ENCODE assay signal across 10 cellular contexts in genomic region chr3:177602601-177603136, GRCh38.
DNase-seq lines count a peak whose midpoint lies in the region; ATAC-seq and TF ChIP-seq lines count a peak whose summit lies in the region.
"Had no signal": no experiment of that assay in that cellular context is flagged by ENCODE, and none has a peak within 500 bp of the region (broad histone marks: within the 10 kb centered on the region; RNA-seq: fewer than 3 reads in every experiment).

No MANE protein-coding gene starts in this region.

- TF ChIP-seq CTCF in heart left ventricle (IDR thresholded peaks at IDR 0.05) (no peak), right atrium auricular region (IDR thresholded peaks at IDR 0.05) (no peak), esophagus muscularis mucosa (IDR thresholded peaks at IDR 0.05) (no peak), upper lobe of right lung (IDR thresholded peaks at IDR 0.05) (no peak)

- intact Hi-C loops in heart left ventricle (cut with DNase I) = loop anchor here in 1 of 10 donors (10.0 kb wide), 1 partner anchor 238 kb away; no protein-coding TSS in a partner anchor
- intact Hi-C loops in esophagus muscularis mucosa (cut with DNase I) = no loop called here
- intact Hi-C loops in upper lobe of right lung (cut with DNase I) = no loop called here
- intact Hi-C loops in activated T-helper 2 cell treated with anti-CD3 and anti-CD28 coated beads, Interferon-gamma antibody, Interleukin-2, Interleukin-4, amounts not matched to agents 10 μg/mL and 5 μg/mL and 100 μg/mL, durations not matched to agents 14 hours and 24 hours and 36 hours (cut with micrococcal nuclease) = no loop called here

- no peaks in the 10 kb centered on the region for H3K27me3 Mint-ChIP-seq in activated T-helper 2 cell treated with anti-CD3 and anti-CD28 coated beads, Interferon-gamma antibody, Interleukin-2, Interleukin-4, amounts not matched to agents 10 μg/mL and 5 μg/mL and 100 μg/mL, durations not matched to agents 14 hours and 24 hours and 36 hours (ENCODE audit: low read depth)

- no peak overlapping the region for H3K4me3 Mint-ChIP-seq in activated T-helper 2 cell treated with anti-CD3 and anti-CD28 coated beads, Interferon-gamma antibody, Interleukin-2, Interleukin-4, amounts not matched to agents 10 μg/mL and 5 μg/mL and 100 μg/mL, durations not matched to agents 14 hours and 24 hours and 36 hours (ENCODE audit: low read depth)

- peaks cover 0 to 6% (median 0%) of the 10 kb centered on the region in 12 donors for H3K9me3 ChIP-seq in heart left ventricle
- peaks cover 0 to 5% of the 10 kb centered on the region in 2 donors for H3K9me3 ChIP-seq in right atrium auricular region
- H3K9me3 ChIP-seq in esophagus muscularis mucosa = no peaks in the 10 kb centered on the region
- no peaks in the 10 kb centered on the region for H3K9me3 ChIP-seq in upper lobe of right lung

- peaks cover 8% of the 10 kb centered on the region for H3K9me3 Mint-ChIP-seq in activated T-helper 2 cell treated with anti-CD3 and anti-CD28 coated beads, Interferon-gamma antibody, Interleukin-2, Interleukin-4, amounts not matched to agents 10 μg/mL and 5 μg/mL and 100 μg/mL, durations not matched to agents 14 hours and 24 hours and 36 hours

- peaks cover 4% of the 10 kb centered on the region for H3K36me3 Mint-ChIP-seq in activated T-helper 2 cell treated with anti-CD3 and anti-CD28 coated beads, Interferon-gamma antibody, Interleukin-2, Interleukin-4, amounts not matched to agents 10 μg/mL and 5 μg/mL and 100 μg/mL, durations not matched to agents 14 hours and 24 hours and 36 hours (ENCODE audit: low read depth)

- H3K27ac Mint-ChIP-seq in activated T-helper 2 cell treated with anti-CD3 and anti-CD28 coated beads, Interferon-gamma antibody, Interleukin-2, Interleukin-4, amounts not matched to agents 10 μg/mL and 5 μg/mL and 100 μg/mL, durations not matched to agents 14 hours and 24 hours and 36 hours = no peak overlapping the region

- DNase-seq in heart left ventricle (no peak), right atrium auricular region (ENCODE audit: low spot score) (no peak), NCI-H446 (lab: John Stamatoyannopoulos, UW) (peak; percentile 14 to 65), esophagus muscularis mucosa (ENCODE audit: extremely low spot score) (no peak), upper lobe of right lung (no peak), occipital lobe (lab: John Stamatoyannopoulos, UW) (no peak), NK-92 (lab: John Stamatoyannopoulos, UW; ENCODE audit: unreplicated experiment) (no peak)
- no peak for DNase-seq in activated T-helper 2 cell treated with anti-CD3 and anti-CD28 coated beads, Interferon-gamma antibody, Interleukin-2, Interleukin-4, amounts not matched to agents 10 μg/mL and 5 μg/mL and 100 μg/mL, durations not matched to agents 14 hours and 24 hours and 36 hours (ENCODE audit: low spot score)
- DNase-seq: hypothalamus, NCI-H187 treated with DMSO at 0.1 percent for 48 hours had no signal

- H3K4me3 ChIP-seq in heart left ventricle (no peak overlapping the region), right atrium auricular region (no peak overlapping the region), esophagus muscularis mucosa (no peak overlapping the region), upper lobe of right lung (no peak overlapping the region)

- TF ChIP-seq POLR2A in heart left ventricle (IDR thresholded peaks at IDR 0.05) = no peak
- no peak for TF ChIP-seq POLR2A in esophagus muscularis mucosa (IDR thresholded peaks at IDR 0.05; ENCODE audit: low read depth)

- H3K36me3 ChIP-seq in heart left ventricle (no peaks in the 10 kb centered on the region), right atrium auricular region (no peaks in the 10 kb centered on the region), esophagus muscularis mucosa (no peaks in the 10 kb centered on the region), upper lobe of right lung (no peaks in the 10 kb centered on the region)

- no peak for TF ChIP-seq EP300 in esophagus muscularis mucosa (IDR thresholded peaks at IDR 0.05)

- H3K27me3 ChIP-seq in heart left ventricle (no peaks in the 10 kb centered on the region), right atrium auricular region (no peaks in the 10 kb centered on the region), esophagus muscularis mucosa (no peaks in the 10 kb centered on the region), upper lobe of right lung (no peaks in the 10 kb centered on the region)

- ATAC-seq in heart left ventricle = peak in 3 of 4 donors; percentile 8 to 33 (median 27)
- peak; percentile 48 for ATAC-seq in upper lobe of right lung

- peak overlapping the region in 2 of 12 donors; percentile 20 to 74 for H3K27ac ChIP-seq in heart left ventricle
- H3K27ac ChIP-seq in right atrium auricular region = no peak overlapping the region
- peak overlapping the region; percentile 1 to 42 (median 26) for H3K27ac ChIP-seq in esophagus muscularis mucosa (replicated peaks in 1 of 4)
- peak overlapping the region; percentile 15 for H3K27ac ChIP-seq in upper lobe of right lung

- peaks cover 0 to 63% (median 22%) of the 10 kb centered on the region in 12 donors for H3K4me1 ChIP-seq in heart left ventricle
- peaks cover 0 to 24% of the 10 kb centered on the region in 2 donors for H3K4me1 ChIP-seq in right atrium auricular region
- H3K4me1 ChIP-seq in esophagus muscularis mucosa = peaks cover 32 to 64% (median 55%) of the 10 kb centered on the region in 4 donors
- peaks cover 41% of the 10 kb centered on the region for H3K4me1 ChIP-seq in upper lobe of right lung

- H3K4me1 Mint-ChIP-seq in activated T-helper 2 cell treated with anti-CD3 and anti-CD28 coated beads, Interferon-gamma antibody, Interleukin-2, Interleukin-4, amounts not matched to agents 10 μg/mL and 5 μg/mL and 100 μg/mL, durations not matched to agents 14 hours and 24 hours and 36 hours (ENCODE audit: low read depth) = peaks cover 41% of the 10 kb centered on the region

- WGBS in heart left ventricle, 4 donors = 59 to 77% (median 62%) methylated on average over 2 of the region's 2 CpGs
- 84% methylated on average over 2 of the region's 2 CpGs for whole genome bisulfite sequencing in esophagus muscularis mucosa

Comparison
In these comparisons a context has a peak if more than half of its experiments do, and no peak if none do; other contexts are left out.
1. DNase-seq: peak in NCI-H446 (2 of 2); none in heart left ventricle (0 of 5), right atrium auricular region (single experiment), esophagus muscularis mucosa (single experiment), upper lobe of right lung (single experiment), activated T-helper 2 cell treated with anti-CD3 and anti-CD28 coated beads, Interferon-gamma antibody, Interleukin-2, Interleukin-4, amounts not matched to agents 10 μg/mL and 5 μg/mL and 100 μg/mL, durations not matched to agents 14 hours and 24 hours and 36 hours (single experiment), occipital lobe (single experiment) and NK-92 (single experiment).
2. H3K27ac ChIP-seq: peak in esophagus muscularis mucosa (4 of 4) and upper lobe of right lung (single experiment); none in right atrium auricular region (0 of 2).